In genomic region chr1:6784560-6785317, GRCh38 we compare ENCODE assay signal across 1 cellular context.
TF ChIP-seq lines count a peak whose summit lies in the region.

No MANE protein-coding gene starts in this region.

TF ChIP-seq in GM23338, 12 proteins besides CTCF, POLR2A, EP300 and RAD21 (continued from another document):
- TF ChIP-seq ETS1 (IDR thresholded peaks at IDR 0.05) (peak; percentile 23; the same call in 1 of the 2 replicates), CREB1 (CRISPR knock-in tag; IDR thresholded peaks at IDR 0.05; ENCODE audit: low read depth) (peak; percentile 78), NANOG (IDR thresholded peaks at IDR 0.05; ENCODE audit: borderline replicate concordance) (no peak), POLR2AphosphoS5 (IDR thresholded peaks at IDR 0.05; ENCODE audit: low read depth) (peak; percentile 75)
